1 cellular context compared by ENCODE assay signal in the genomic region with DNA sequence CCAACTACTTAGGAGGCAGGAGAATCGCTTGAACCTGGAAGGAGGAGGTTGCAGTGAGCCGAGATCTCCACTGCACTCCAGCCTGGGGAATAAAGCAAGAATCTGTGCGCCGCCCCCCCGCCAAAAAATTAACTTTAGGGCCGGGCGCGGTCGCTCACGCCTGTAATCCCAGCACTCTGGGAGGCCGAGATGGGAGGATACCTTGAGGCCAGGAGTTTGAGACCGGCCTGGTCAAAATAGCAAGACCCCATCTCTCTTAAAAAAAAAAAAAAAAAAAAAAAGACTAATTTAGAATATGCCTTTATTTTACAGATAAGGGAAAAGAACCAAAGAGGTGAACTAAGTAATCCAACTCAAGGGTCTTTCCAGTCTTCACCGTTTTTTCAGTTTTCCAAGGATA.
TF ChIP-seq lines count a peak whose summit lies in the region.

No MANE protein-coding gene starts in this region.

TF ChIP-seq in GM23338, 12 proteins besides CTCF, POLR2A, EP300 and RAD21 (continued from another document):
- TF ChIP-seq, protein P1, sequence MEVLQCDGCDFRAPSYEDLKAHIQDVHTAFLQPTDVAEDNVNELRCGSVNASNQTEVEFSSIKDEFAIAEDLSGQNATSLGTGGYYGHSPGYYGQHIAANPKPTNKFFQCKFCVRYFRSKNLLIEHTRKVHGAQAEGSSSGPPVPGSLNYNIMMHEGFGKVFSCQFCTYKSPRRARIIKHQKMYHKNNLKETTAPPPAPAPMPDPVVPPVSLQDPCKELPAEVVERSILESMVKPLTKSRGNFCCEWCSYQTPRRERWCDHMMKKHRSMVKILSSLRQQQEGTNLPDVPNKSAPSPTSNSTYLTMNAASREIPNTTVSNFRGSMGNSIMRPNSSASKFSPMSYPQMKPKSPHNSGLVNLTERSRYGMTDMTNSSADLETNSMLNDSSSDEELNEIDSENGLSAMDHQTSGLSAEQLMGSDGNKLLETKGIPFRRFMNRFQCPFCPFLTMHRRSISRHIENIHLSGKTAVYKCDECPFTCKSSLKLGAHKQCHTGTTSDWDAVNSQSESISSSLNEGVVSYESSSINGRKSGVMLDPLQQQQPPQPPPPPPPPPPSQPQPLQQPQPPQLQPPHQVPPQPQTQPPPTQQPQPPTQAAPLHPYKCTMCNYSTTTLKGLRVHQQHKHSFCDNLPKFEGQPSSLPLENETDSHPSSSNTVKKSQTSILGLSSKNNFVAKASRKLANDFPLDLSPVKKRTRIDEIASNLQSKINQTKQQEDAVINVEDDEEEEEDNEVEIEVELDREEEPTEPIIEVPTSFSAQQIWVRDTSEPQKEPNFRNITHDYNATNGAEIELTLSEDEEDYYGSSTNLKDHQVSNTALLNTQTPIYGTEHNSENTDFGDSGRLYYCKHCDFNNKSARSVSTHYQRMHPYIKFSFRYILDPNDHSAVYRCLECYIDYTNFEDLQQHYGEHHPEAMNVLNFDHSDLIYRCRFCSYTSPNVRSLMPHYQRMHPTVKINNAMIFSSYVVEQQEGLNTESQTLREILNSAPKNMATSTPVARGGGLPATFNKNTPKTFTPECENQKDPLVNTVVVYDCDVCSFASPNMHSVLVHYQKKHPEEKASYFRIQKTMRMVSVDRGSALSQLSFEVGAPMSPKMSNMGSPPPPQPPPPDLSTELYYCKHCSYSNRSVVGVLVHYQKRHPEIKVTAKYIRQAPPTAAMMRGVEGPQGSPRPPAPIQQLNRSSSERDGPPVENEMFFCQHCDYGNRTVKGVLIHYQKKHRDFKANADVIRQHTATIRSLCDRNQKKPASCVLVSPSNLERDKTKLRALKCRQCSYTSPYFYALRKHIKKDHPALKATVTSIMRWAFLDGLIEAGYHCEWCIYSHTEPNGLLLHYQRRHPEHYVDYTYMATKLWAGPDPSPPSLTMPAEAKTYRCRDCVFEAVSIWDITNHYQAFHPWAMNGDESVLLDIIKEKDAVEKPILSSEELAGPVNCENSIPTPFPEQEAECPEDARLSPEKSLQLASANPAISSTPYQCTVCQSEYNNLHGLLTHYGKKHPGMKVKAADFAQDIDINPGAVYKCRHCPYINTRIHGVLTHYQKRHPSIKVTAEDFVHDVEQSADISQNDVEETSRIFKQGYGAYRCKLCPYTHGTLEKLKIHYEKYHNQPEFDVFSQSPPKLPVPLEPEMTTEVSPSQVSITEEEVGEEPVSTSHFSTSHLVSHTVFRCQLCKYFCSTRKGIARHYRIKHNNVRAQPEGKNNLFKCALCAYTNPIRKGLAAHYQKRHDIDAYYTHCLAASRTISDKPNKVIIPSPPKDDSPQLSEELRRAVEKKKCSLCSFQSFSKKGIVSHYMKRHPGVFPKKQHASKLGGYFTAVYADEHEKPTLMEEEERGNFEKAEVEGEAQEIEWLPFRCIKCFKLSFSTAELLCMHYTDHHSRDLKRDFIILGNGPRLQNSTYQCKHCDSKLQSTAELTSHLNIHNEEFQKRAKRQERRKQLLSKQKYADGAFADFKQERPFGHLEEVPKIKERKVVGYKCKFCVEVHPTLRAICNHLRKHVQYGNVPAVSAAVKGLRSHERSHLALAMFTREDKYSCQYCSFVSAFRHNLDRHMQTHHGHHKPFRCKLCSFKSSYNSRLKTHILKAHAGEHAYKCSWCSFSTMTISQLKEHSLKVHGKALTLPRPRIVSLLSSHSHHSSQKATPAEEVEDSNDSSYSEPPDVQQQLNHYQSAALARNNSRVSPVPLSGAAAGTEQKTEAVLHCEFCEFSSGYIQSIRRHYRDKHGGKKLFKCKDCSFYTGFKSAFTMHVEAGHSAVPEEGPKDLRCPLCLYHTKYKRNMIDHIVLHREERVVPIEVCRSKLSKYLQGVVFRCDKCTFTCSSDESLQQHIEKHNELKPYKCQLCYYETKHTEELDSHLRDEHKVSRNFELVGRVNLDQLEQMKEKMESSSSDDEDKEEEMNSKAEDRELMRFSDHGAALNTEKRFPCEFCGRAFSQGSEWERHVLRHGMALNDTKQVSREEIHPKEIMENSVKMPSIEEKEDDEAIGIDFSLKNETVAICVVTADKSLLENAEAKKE (CRISPR knock-in tag; IDR thresholded peaks at IDR 0.05): no peak
- TF ChIP-seq JUNB (IDR thresholded peaks at IDR 0.05; ENCODE audit: unreplicated experiment): no peak
